In genomic region chr14:40417777-40418401, GRCh38 we compare ENCODE assay signal across 8 cellular contexts.
DNase-seq lines count a peak whose midpoint lies in the region; ATAC-seq and TF ChIP-seq lines count a peak whose summit lies in the region.

No MANE protein-coding gene starts in this region.

- peak overlapping the region; percentile 37 for H3K4me2 ChIP-seq in PC-9

- no TSS peak for BruUV-seq in PC-9 (replicated peaks; lab: Mats Ljungman, UMichigan)

- H3K9me2 ChIP-seq in PC-9 (ENCODE audit: insufficient read depth) = no peaks in the 10 kb centered on the region

- in situ Hi-C loops in GM13976 (cut with MboI; ENCODE audit: low sequenced_read_pairs, unreplicated experiment) = no loop called here

- no peaks in the 10 kb centered on the region for H3K9me3 ChIP-seq in PC-9 (ENCODE audit: insufficient read depth, low read depth)
- no peaks in the 10 kb centered on the region for H3K9me3 ChIP-seq in upper lobe of right lung

- H3K27me3 ChIP-seq in PC-9 (ENCODE audit: insufficient read depth, low read depth) (no peaks in the 10 kb centered on the region), upper lobe of right lung (no peaks in the 10 kb centered on the region)

- H3K36me3 ChIP-seq in PC-9 (ENCODE audit: low read depth) = no peaks in the 10 kb centered on the region
- H3K36me3 ChIP-seq in upper lobe of right lung = no peaks in the 10 kb centered on the region

- CTCF ChIA-PET in PC-9 (lab: Charles Lee) = interaction anchor here (0.5 to 0.6 kb wide), 2 partner anchors 414 to 1191 kb away, joined by 3 to 7 read pairs; no protein-coding TSS in a partner anchor

- POLR2A ChIA-PET in PC-9 (lab: Charles Lee; ENCODE audit: unreplicated experiment) = no interaction called here

- H2AFZ ChIP-seq in PC-9 = no peak overlapping the region

- no peaks in the 10 kb centered on the region for H3K4me1 ChIP-seq in PC-9 (replicated peaks; ENCODE audit: insufficient read depth)
- H3K4me1 ChIP-seq in upper lobe of right lung = no peaks in the 10 kb centered on the region

- DNase-seq in A172 (ENCODE audit: low spot score) (peak; percentile 47), GM13976 (ENCODE audit: low spot score) (peak; percentile 17), HuH-7.5 (ENCODE audit: low spot score) (peak; percentile 9), PC-9 (peak in 1 of 2 experiments; percentile 32), globus pallidus (ENCODE audit: low spot score) (peak; percentile 28), upper lobe of right lung (no peak), COLO668 (lab: John Stamatoyannopoulos, UW; ENCODE audit: unreplicated experiment) (no peak)
- DNase-seq in effector CD8-positive, alpha-beta T cell (lab: John Stamatoyannopoulos, UW) = no peak

- peak; percentile 53 for TF ChIP-seq CTCF in GM13976 (IDR thresholded peaks at IDR 0.05; ENCODE audit: borderline replicate concordance, control extremely low read depth, extremely low read depth, insufficient read depth, missing control alignments)
- peak; percentile 64 for TF ChIP-seq CTCF in PC-9 (conservative IDR thresholded peaks at IDR 0.05)
- TF ChIP-seq CTCF in upper lobe of right lung (IDR thresholded peaks at IDR 0.05) = peak; percentile 57

- H3K27ac ChIP-seq in PC-9 (no peak overlapping the region), upper lobe of right lung (no peak overlapping the region)

- no peaks in the 10 kb centered on the region for H4K20me1 ChIP-seq in PC-9 (ENCODE audit: insufficient read depth)

- H3K4me3 ChIP-seq in PC-9 (no peak overlapping the region), upper lobe of right lung (no peak overlapping the region)

- intact Hi-C loops in PC-9 (cut with micrococcal nuclease; ENCODE audit: unreplicated experiment) (loop anchor here (5.0 kb wide), 1 partner anchor 1179 kb away; no protein-coding TSS in a partner anchor), upper lobe of right lung (cut with DNase I) (no loop called here)

- H3F3A ChIP-seq in PC-9 (ENCODE audit: insufficient read depth, low read depth) = no peaks in the 10 kb centered on the region

- no peaks in the 10 kb centered on the region for H3K79me2 ChIP-seq in PC-9 (ENCODE audit: low read depth)

- ATAC-seq in upper lobe of right lung = peak; percentile 70

Comparison
In these comparisons a context has a peak if more than half of its experiments do, and no peak if none do; other contexts are left out.
1. DNase-seq: peak in A172 (single experiment), GM13976 (single experiment), HuH-7.5 (single experiment) and globus pallidus (single experiment); none in upper lobe of right lung (single experiment), COLO668 (single experiment) and effector CD8-positive, alpha-beta T cell (single experiment).
2. Peak in every context shown above with its lines, with median percentiles within 50 percentile points of each other: CTCF ChIP-seq.